In genomic region chr17:79831367-79832210, GRCh38 we compare ENCODE assay signal across 1 cellular context.
TF ChIP-seq lines count a peak whose summit lies in the region.

No MANE protein-coding gene starts in this region.

TF ChIP-seq in K562, 482 proteins besides CTCF, POLR2A, EP300 and RAD21 (continued from another document and continues in another):
- TF ChIP-seq THRB (CRISPR knock-in tag; conservative IDR thresholded peaks at IDR 0.05), result no peak
- TF ChIP-seq RCOR1 (IDR thresholded peaks at IDR 0.05; ENCODE audit: borderline replicate concordance in 1 of 2, low read depth in 2 of 2, low read length in 2 of 2), result peak in 1 of 2 experiments; percentile 78; a peak in 2 of 4 replicates
- TF ChIP-seq NR4A1 (CRISPR knock-in tag; IDR thresholded peaks at IDR 0.05), result no peak
- TF ChIP-seq NR4A1 (tag; IDR thresholded peaks at IDR 0.05), result peak; percentile 92
- no peak for TF ChIP-seq SNRNP70 (optimal IDR thresholded peaks at IDR 0.05; ENCODE audit: low read depth, low read length)
- TF ChIP-seq BCL6 (CRISPR knock-in tag; IDR thresholded peaks at IDR 0.05), result no peak
- no peak for TF ChIP-seq TRIM28 (IDR thresholded peaks at IDR 0.05)
- TF ChIP-seq RBM14 (IDR thresholded peaks at IDR 0.05; ENCODE audit: borderline replicate concordance, insufficient read depth, low read depth, low read length), result no peak
- no peak for TF ChIP-seq SNIP1 (IDR thresholded peaks at IDR 0.05; ENCODE audit: low read depth)
- no peak for TF ChIP-seq ZNF699 (CRISPR knock-in tag; IDR thresholded peaks at IDR 0.05; ENCODE audit: insufficient replicate concordance)
- TF ChIP-seq ZNF586 (CRISPR knock-in tag; conservative IDR thresholded peaks at IDR 0.05), result no peak; the same call in 1 of the 2 replicates
- TF ChIP-seq SMAD2 (IDR thresholded peaks at IDR 0.05; ENCODE audit: low read depth, low read length), result no peak
- no peak for TF ChIP-seq CHCHD3 (CRISPR knock-in tag; IDR thresholded peaks at IDR 0.05)
- TF ChIP-seq SREBF2 (CRISPR knock-in tag; IDR thresholded peaks at IDR 0.05), result no peak
- no peak for TF ChIP-seq ZNF778 (CRISPR knock-in tag; IDR thresholded peaks at IDR 0.05)
- no peak for TF ChIP-seq NR2C1 (IDR thresholded peaks at IDR 0.05)
- peak; percentile 63; the same call in 1 of the 2 replicates for TF ChIP-seq NR2C1 (tag; IDR thresholded peaks at IDR 0.05)
- no peak for TF ChIP-seq THAP12 (CRISPR knock-in tag; IDR thresholded peaks at IDR 0.05)
- no peak for TF ChIP-seq ZNF316 (IDR thresholded peaks at IDR 0.05)
- no peak; a peak in 1 of 4 replicates for TF ChIP-seq SIN3A (IDR thresholded peaks at IDR 0.05; ENCODE audit: borderline replicate concordance in 2 of 2, control insufficient read depth in 1 of 2, low read depth in 2 of 2, low read length in 2 of 2)
- no peak for TF ChIP-seq DDX20 (tag; IDR thresholded peaks at IDR 0.05; ENCODE audit: low read depth)
- no peak for TF ChIP-seq HOXB6 (CRISPR knock-in tag; IDR thresholded peaks at IDR 0.05; ENCODE audit: borderline replicate concordance)
- 0 out of 2 replicates have a peak, but pooled peaks have one; percentile 17 for TF ChIP-seq ZNF79 (CRISPR knock-in tag; IDR thresholded peaks at IDR 0.05; ENCODE audit: low read depth)
- no peak for TF ChIP-seq RBM17 (IDR thresholded peaks at IDR 0.05; ENCODE audit: borderline replicate concordance, low read depth, low read length)
- TF ChIP-seq ERF (CRISPR knock-in tag; IDR thresholded peaks at IDR 0.05), result no peak; the same call in 1 of the 2 replicates
- no peak for TF ChIP-seq TSC22D4 (tag; IDR thresholded peaks at IDR 0.05)
- no peak for TF ChIP-seq DACH1 (IDR thresholded peaks at IDR 0.05; ENCODE audit: partially characterized antibody)
- TF ChIP-seq ZNF140 (CRISPR knock-in tag; IDR thresholded peaks at IDR 0.05), result no peak
- TF ChIP-seq STAG1 (CRISPR knock-in tag; IDR thresholded peaks at IDR 0.05; ENCODE audit: borderline replicate concordance), result no peak
- no peak for TF ChIP-seq SOX6 (IDR thresholded peaks at IDR 0.05)
- TF ChIP-seq ARHGAP35 (IDR thresholded peaks at IDR 0.05; ENCODE audit: partially characterized antibody), result no peak
- no peak for TF ChIP-seq HIVEP1 (CRISPR knock-in tag; IDR thresholded peaks at IDR 0.05)
- TF ChIP-seq HMBOX1 (IDR thresholded peaks at IDR 0.05), result no peak
- TF ChIP-seq CREB5 (CRISPR knock-in tag; IDR thresholded peaks at IDR 0.05), result no peak
- TF ChIP-seq FOXA3 (CRISPR knock-in tag; conservative IDR thresholded peaks at IDR 0.05 in 1 of 2, IDR thresholded peaks at IDR 0.05 in 1 of 2), result no peak
- no peak for TF ChIP-seq BRCA1 (IDR thresholded peaks at IDR 0.05)
- TF ChIP-seq BRCA1 (CRISPR knock-in tag; IDR thresholded peaks at IDR 0.05), result no peak
- no peak for TF ChIP-seq ZNF75A (CRISPR knock-in tag; IDR thresholded peaks at IDR 0.05)
- TF ChIP-seq ZNF174 (CRISPR knock-in tag; IDR thresholded peaks at IDR 0.05), result no peak
- TF ChIP-seq MAX (CRISPR knock-in tag; IDR thresholded peaks at IDR 0.05), result no peak
- TF ChIP-seq ZBTB17 (CRISPR knock-in tag; IDR thresholded peaks at IDR 0.05), result no peak; the same call in none of the 2 replicates
- TF ChIP-seq CHAMP1 (IDR thresholded peaks at IDR 0.05), result no peak
- TF ChIP-seq ESRRB (CRISPR knock-in tag; IDR thresholded peaks at IDR 0.05; ENCODE audit: borderline replicate concordance), result no peak
- TF ChIP-seq JUN (IDR thresholded peaks at IDR 0.05; ENCODE audit: borderline replicate concordance, low read depth, low read length), result no peak
- TF ChIP-seq JUN (CRISPR knock-in tag; IDR thresholded peaks at IDR 0.05; ENCODE audit: borderline replicate concordance), result no peak
- no peak for TF ChIP-seq MTA2 (IDR thresholded peaks at IDR 0.05; ENCODE audit: low read depth)
- TF ChIP-seq NCOR1 (IDR thresholded peaks at IDR 0.05), result peak; percentile 66
- TF ChIP-seq RBM39 (optimal IDR thresholded peaks at IDR 0.05; ENCODE audit: low read depth, low read length), result no peak
- no peak for TF ChIP-seq NELFE (IDR thresholded peaks at IDR 0.05; ENCODE audit: insufficient read depth, insufficient read length)
- TF ChIP-seq TBP (optimal IDR thresholded peaks at IDR 0.05; ENCODE audit: low read depth, low read length), result no peak
- TF ChIP-seq ZNF24 (IDR thresholded peaks at IDR 0.05), result no peak
- TF ChIP-seq BCOR (IDR thresholded peaks at IDR 0.05), result no peak
- peak in 1 of 2 experiments; percentile 58; a peak in 1 of 4 replicates for TF ChIP-seq HDAC1 (IDR thresholded peaks at IDR 0.05)
- TF ChIP-seq ZSCAN32 (CRISPR knock-in tag; IDR thresholded peaks at IDR 0.05), result no peak
- TF ChIP-seq FOXK1 (CRISPR knock-in tag; IDR thresholded peaks at IDR 0.05; ENCODE audit: borderline replicate concordance), result no peak
- no peak for TF ChIP-seq ZNF551 (CRISPR knock-in tag; IDR thresholded peaks at IDR 0.05)
- TF ChIP-seq ZNF224 (CRISPR knock-in tag; IDR thresholded peaks at IDR 0.05), result no peak
- TF ChIP-seq ZHX1 (conservative IDR thresholded peaks at IDR 0.05; ENCODE audit: low read length), result no peak
- TF ChIP-seq PYGO2 (tag; IDR thresholded peaks at IDR 0.05), result 0 out of 2 replicates have a peak, but pooled peaks have one; percentile 42
- TF ChIP-seq TSHZ1 (CRISPR knock-in tag; IDR thresholded peaks at IDR 0.05), result no peak
- TF ChIP-seq RFX5 (IDR thresholded peaks at IDR 0.05; ENCODE audit: low read depth, low read length), result no peak
- TF ChIP-seq ATF3 (IDR thresholded peaks at IDR 0.05), result no peak
- no peak for TF ChIP-seq ATF3 (CRISPR knock-in tag; conservative IDR thresholded peaks at IDR 0.05)
- TF ChIP-seq ZNF197 (CRISPR knock-in tag; IDR thresholded peaks at IDR 0.05; ENCODE audit: low read depth), result 0 out of 2 replicates have a peak, but pooled peaks have one; percentile 44
